Comparison of ENCODE assay signal across 1 cellular context in the genomic region with DNA sequence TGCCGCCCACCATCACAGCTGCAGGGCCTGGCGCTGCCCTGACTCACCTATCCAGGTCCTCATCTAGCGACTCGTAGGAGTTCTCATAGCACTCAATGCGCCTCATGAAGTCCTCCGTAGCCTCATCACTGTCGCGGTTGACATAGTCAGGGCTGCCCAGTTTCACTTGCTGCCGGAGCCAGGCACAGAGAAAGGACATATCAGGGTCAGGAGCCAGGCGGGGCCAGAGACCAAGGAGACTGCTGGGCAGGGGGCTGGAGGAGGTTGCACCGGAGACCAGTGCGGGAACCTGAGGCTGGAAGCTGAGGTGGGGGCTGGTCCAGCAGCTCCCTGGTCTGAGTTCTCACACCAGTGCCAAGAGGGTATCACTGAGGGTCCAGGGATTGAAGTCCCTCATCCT.
TF ChIP-seq lines count a peak whose summit lies in the region.

No MANE protein-coding gene starts in this region.

TF ChIP-seq in K562, 482 proteins besides CTCF, POLR2A, EP300 and RAD21:
- TF ChIP-seq ZNF146 (CRISPR knock-in tag; IDR thresholded peaks at IDR 0.05; ENCODE audit: unreplicated experiment) (no peak), LCOR (CRISPR knock-in tag; IDR thresholded peaks at IDR 0.05) (no peak), HDGF (IDR thresholded peaks at IDR 0.05) (no peak), ZNF589 (CRISPR knock-in tag; IDR thresholded peaks at IDR 0.05; ENCODE audit: low read depth) (no peak), KLF10 (CRISPR knock-in tag; IDR thresholded peaks at IDR 0.05) (no peak)
- TF ChIP-seq, protein P1, sequence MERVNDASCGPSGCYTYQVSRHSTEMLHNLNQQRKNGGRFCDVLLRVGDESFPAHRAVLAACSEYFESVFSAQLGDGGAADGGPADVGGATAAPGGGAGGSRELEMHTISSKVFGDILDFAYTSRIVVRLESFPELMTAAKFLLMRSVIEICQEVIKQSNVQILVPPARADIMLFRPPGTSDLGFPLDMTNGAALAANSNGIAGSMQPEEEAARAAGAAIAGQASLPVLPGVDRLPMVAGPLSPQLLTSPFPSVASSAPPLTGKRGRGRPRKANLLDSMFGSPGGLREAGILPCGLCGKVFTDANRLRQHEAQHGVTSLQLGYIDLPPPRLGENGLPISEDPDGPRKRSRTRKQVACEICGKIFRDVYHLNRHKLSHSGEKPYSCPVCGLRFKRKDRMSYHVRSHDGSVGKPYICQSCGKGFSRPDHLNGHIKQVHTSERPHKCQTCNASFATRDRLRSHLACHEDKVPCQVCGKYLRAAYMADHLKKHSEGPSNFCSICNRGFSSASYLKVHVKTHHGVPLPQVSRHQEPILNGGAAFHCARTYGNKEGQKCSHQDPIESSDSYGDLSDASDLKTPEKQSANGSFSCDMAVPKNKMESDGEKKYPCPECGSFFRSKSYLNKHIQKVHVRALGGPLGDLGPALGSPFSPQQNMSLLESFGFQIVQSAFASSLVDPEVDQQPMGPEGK (CRISPR knock-in tag; IDR thresholded peaks at IDR 0.05; ENCODE audit: borderline replicate concordance), result no peak
- TF ChIP-seq, protein P2, sequence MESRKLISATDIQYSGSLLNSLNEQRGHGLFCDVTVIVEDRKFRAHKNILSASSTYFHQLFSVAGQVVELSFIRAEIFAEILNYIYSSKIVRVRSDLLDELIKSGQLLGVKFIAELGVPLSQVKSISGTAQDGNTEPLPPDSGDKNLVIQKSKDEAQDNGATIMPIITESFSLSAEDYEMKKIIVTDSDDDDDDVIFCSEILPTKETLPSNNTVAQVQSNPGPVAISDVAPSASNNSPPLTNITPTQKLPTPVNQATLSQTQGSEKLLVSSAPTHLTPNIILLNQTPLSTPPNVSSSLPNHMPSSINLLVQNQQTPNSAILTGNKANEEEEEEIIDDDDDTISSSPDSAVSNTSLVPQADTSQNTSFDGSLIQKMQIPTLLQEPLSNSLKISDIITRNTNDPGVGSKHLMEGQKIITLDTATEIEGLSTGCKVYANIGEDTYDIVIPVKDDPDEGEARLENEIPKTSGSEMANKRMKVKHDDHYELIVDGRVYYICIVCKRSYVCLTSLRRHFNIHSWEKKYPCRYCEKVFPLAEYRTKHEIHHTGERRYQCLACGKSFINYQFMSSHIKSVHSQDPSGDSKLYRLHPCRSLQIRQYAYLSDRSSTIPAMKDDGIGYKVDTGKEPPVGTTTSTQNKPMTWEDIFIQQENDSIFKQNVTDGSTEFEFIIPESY (CRISPR knock-in tag; IDR thresholded peaks at IDR 0.05), result peak; percentile 20; the same call in 1 of the 2 replicates
